ENCODE assay signal across 1 cellular context in genomic region chr7:134892002-134892693, GRCh38.
TF ChIP-seq lines count a peak whose summit lies in the region.

No MANE protein-coding gene starts in this region.

TF ChIP-seq in HepG2, 621 proteins besides CTCF, POLR2A, EP300 and RAD21 (continued from another document and continues in another):
- TF ChIP-seq ZNF616 (CRISPR knock-in tag; IDR thresholded peaks at IDR 0.05; ENCODE audit: low read depth) (no peak), ZNF597 (CRISPR knock-in tag; IDR thresholded peaks at IDR 0.05) (no peak), ZNF234 (CRISPR knock-in tag; conservative IDR thresholded peaks at IDR 0.05) (no peak), FOXA3 (CRISPR knock-in tag; IDR thresholded peaks at IDR 0.05) (peak; percentile 97), ZNF724P (CRISPR knock-in tag; IDR thresholded peaks at IDR 0.05; ENCODE audit: borderline replicate concordance) (no peak), RXRB (CRISPR knock-in tag; IDR thresholded peaks at IDR 0.05; ENCODE audit: borderline replicate concordance) (no peak; the same call in 1 of the 2 replicates), HNF4G (IDR thresholded peaks at IDR 0.05; ENCODE audit: borderline replicate concordance, low read depth, low read length) (peak; percentile 82), HNF4G (CRISPR knock-in tag; IDR thresholded peaks at IDR 0.05; ENCODE audit: borderline replicate concordance, low read depth) (0 out of 2 replicates have a peak, but pooled peaks have one; percentile 28), NR2F2 (IDR thresholded peaks at IDR 0.05; ENCODE audit: borderline replicate concordance, low read depth) (peak; percentile 73; the same call in 1 of the 2 replicates), SOX6 (IDR thresholded peaks at IDR 0.05) (no peak), SOX6 (CRISPR knock-in tag; IDR thresholded peaks at IDR 0.05) (peak; percentile 85), ZNF331 (CRISPR knock-in tag; IDR thresholded peaks at IDR 0.05) (peak; percentile 85; the same call in 1 of the 2 replicates), TEAD3 (CRISPR knock-in tag; optimal IDR thresholded peaks at IDR 0.05; ENCODE audit: borderline replicate concordance) (peak; percentile 85), ZNF543 (CRISPR knock-in tag; IDR thresholded peaks at IDR 0.05) (no peak), SAP130 (CRISPR knock-in tag; IDR thresholded peaks at IDR 0.05; ENCODE audit: low read depth) (peak; percentile 61; the same call in 1 of the 2 replicates), NCOA2 (CRISPR knock-in tag; IDR thresholded peaks at IDR 0.05) (peak; percentile 64), ZFAT (CRISPR knock-in tag; conservative IDR thresholded peaks at IDR 0.05) (no peak), PHF21A (CRISPR knock-in tag; IDR thresholded peaks at IDR 0.05) (peak; percentile 88), ZNF614 (CRISPR knock-in tag; IDR thresholded peaks at IDR 0.05; ENCODE audit: borderline replicate concordance) (0 out of 2 replicates have a peak, but pooled peaks have one; percentile 50), SMARCC2 (IDR thresholded peaks at IDR 0.05) (no peak), ZFP36 (IDR thresholded peaks at IDR 0.05; ENCODE audit: borderline replicate concordance, low read depth, low read length, partially characterized antibody) (no peak), RFX5 (IDR thresholded peaks at IDR 0.05; ENCODE audit: low read depth, low read length) (no peak), ZNF788 (CRISPR knock-in tag; IDR thresholded peaks at IDR 0.05; ENCODE audit: borderline replicate concordance) (no peak), NCOR1 (IDR thresholded peaks at IDR 0.05; ENCODE audit: borderline replicate concordance, low read length) (0 out of 2 replicates have a peak, but pooled peaks have one; percentile 46), ZSCAN29 (CRISPR knock-in tag; conservative IDR thresholded peaks at IDR 0.05) (no peak), ZNF12 (CRISPR knock-in tag; IDR thresholded peaks at IDR 0.05) (0 out of 2 replicates have a peak, but pooled peaks have one; percentile 47), TCF7L2 (IDR thresholded peaks at IDR 0.05; ENCODE audit: low read depth, low read length) (no peak), ZNF275 (CRISPR knock-in tag; IDR thresholded peaks at IDR 0.05; ENCODE audit: borderline replicate concordance) (no peak), NRL (CRISPR knock-in tag; IDR thresholded peaks at IDR 0.05; ENCODE audit: borderline replicate concordance) (no peak), MEF2D (CRISPR knock-in tag; IDR thresholded peaks at IDR 0.05) (0 out of 2 replicates have a peak, but pooled peaks have one; percentile 8), ARID4A (CRISPR knock-in tag; IDR thresholded peaks at IDR 0.05; ENCODE audit: borderline replicate concordance) (peak; percentile 61; the same call in 1 of the 2 replicates), KMT2A (CRISPR knock-in tag; IDR thresholded peaks at IDR 0.05) (peak; percentile 55; the same call in 1 of the 2 replicates), ZNF260 (CRISPR knock-in tag; IDR thresholded peaks at IDR 0.05; ENCODE audit: borderline replicate concordance, low read depth) (no peak), NFIB (CRISPR knock-in tag; IDR thresholded peaks at IDR 0.05; ENCODE audit: borderline replicate concordance) (no peak), HOXA3 (CRISPR knock-in tag; IDR thresholded peaks at IDR 0.05) (peak; percentile 41), TP53 (CRISPR knock-in tag; conservative IDR thresholded peaks at IDR 0.05) (no peak), PRMT3 (CRISPR knock-in tag; IDR thresholded peaks at IDR 0.05; ENCODE audit: borderline replicate concordance, low read depth) (0 out of 2 replicates have a peak, but pooled peaks have one; percentile 70), ZNF577 (CRISPR knock-in tag; IDR thresholded peaks at IDR 0.05; ENCODE audit: borderline replicate concordance, low read depth) (no peak), ZNF207 (IDR thresholded peaks at IDR 0.05; ENCODE audit: borderline replicate concordance) (no peak), ONECUT2 (CRISPR knock-in tag; IDR thresholded peaks at IDR 0.05) (peak; percentile 93), IRF2 (CRISPR knock-in tag; IDR thresholded peaks at IDR 0.05) (peak; percentile 21; the same call in 1 of the 2 replicates)
- TF ChIP-seq, protein P1, sequence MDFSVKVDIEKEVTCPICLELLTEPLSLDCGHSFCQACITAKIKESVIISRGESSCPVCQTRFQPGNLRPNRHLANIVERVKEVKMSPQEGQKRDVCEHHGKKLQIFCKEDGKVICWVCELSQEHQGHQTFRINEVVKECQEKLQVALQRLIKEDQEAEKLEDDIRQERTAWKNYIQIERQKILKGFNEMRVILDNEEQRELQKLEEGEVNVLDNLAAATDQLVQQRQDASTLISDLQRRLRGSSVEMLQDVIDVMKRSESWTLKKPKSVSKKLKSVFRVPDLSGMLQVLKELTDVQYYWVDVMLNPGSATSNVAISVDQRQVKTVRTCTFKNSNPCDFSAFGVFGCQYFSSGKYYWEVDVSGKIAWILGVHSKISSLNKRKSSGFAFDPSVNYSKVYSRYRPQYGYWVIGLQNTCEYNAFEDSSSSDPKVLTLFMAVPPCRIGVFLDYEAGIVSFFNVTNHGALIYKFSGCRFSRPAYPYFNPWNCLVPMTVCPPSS (IDR thresholded peaks at IDR 0.05) = no peak
- TF ChIP-seq, protein P2, sequence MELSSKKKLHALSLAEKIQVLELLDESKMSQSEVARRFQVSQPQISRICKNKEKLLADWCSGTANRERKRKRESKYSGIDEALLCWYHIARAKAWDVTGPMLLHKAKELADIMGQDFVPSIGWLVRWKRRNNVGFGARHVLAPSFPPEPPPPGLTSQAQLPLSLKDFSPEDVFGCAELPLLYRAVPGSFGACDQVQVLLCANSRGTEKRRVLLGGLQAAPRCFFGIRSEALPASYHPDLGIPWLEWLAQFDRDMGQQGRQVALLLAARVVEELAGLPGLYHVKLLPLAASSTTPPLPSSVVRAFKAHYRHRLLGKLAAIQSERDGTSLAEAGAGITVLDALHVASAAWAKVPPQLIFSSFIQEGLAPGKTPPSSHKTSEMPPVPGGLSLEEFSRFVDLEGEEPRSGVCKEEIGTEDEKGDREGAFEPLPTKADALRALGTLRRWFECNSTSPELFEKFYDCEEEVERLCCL (CRISPR knock-in tag; IDR thresholded peaks at IDR 0.05; ENCODE audit: borderline replicate concordance) = no peak
- TF ChIP-seq, protein P3, sequence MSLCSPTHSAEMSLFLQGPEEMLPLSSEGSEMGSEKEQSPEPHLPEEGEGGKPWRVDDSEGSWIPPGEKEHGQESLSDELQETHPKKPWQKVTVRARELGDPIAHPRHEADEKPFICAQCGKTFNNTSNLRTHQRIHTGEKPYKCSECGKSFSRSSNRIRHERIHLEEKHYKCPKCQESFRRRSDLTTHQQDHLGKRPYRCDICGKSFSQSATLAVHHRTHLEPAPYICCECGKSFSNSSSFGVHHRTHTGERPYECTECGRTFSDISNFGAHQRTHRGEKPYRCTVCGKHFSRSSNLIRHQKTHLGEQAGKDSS (CRISPR knock-in tag; IDR thresholded peaks at IDR 0.05; ENCODE audit: borderline replicate concordance, low read depth) = no peak
- TF ChIP-seq, protein P4, sequence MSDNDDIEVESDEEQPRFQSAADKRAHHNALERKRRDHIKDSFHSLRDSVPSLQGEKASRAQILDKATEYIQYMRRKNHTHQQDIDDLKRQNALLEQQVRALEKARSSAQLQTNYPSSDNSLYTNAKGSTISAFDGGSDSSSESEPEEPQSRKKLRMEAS (IDR thresholded peaks at IDR 0.05) = no peak
- TF ChIP-seq, protein P5, sequence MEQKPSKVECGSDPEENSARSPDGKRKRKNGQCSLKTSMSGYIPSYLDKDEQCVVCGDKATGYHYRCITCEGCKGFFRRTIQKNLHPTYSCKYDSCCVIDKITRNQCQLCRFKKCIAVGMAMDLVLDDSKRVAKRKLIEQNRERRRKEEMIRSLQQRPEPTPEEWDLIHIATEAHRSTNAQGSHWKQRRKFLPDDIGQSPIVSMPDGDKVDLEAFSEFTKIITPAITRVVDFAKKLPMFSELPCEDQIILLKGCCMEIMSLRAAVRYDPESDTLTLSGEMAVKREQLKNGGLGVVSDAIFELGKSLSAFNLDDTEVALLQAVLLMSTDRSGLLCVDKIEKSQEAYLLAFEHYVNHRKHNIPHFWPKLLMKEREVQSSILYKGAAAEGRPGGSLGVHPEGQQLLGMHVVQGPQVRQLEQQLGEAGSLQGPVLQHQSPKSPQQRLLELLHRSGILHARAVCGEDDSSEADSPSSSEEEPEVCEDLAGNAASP (CRISPR knock-in tag; IDR thresholded peaks at IDR 0.05; ENCODE audit: borderline replicate concordance) = peak; percentile 74
- TF ChIP-seq, protein P6, sequence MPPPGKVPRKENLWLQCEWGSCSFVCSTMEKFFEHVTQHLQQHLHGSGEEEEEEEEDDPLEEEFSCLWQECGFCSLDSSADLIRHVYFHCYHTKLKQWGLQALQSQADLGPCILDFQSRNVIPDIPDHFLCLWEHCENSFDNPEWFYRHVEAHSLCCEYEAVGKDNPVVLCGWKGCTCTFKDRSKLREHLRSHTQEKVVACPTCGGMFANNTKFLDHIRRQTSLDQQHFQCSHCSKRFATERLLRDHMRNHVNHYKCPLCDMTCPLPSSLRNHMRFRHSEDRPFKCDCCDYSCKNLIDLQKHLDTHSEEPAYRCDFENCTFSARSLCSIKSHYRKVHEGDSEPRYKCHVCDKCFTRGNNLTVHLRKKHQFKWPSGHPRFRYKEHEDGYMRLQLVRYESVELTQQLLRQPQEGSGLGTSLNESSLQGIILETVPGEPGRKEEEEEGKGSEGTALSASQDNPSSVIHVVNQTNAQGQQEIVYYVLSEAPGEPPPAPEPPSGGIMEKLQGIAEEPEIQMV (CRISPR knock-in tag; IDR thresholded peaks at IDR 0.05; ENCODE audit: low read depth) = no peak
- TF ChIP-seq, protein P7, sequence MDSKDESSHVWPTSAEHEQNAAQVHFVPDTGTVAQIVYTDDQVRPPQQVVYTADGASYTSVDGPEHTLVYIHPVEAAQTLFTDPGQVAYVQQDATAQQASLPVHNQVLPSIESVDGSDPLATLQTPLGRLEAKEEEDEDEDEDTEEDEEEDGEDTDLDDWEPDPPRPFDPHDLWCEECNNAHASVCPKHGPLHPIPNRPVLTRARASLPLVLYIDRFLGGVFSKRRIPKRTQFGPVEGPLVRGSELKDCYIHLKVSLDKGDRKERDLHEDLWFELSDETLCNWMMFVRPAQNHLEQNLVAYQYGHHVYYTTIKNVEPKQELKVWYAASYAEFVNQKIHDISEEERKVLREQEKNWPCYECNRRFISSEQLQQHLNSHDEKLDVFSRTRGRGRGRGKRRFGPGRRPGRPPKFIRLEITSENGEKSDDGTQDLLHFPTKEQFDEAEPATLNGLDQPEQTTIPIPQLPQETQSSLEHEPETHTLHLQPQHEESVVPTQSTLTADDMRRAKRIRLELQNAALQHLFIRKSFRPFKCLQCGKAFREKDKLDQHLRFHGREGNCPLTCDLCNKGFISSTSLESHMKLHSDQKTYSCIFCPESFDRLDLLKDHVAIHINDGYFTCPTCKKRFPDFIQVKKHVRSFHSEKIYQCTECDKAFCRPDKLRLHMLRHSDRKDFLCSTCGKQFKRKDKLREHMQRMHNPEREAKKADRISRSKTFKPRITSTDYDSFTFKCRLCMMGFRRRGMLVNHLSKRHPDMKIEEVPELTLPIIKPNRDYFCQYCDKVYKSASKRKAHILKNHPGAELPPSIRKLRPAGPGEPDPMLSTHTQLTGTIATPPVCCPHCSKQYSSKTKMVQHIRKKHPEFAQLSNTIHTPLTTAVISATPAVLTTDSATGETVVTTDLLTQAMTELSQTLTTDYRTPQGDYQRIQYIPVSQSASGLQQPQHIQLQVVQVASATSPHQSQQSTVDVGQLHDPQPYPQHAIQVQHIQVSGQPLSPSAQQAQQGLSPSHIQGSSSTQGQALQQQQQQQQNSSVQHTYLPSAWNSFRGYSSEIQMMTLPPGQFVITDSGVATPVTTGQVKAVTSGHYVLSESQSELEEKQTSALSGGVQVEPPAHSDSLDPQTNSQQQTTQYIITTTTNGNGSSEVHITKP (CRISPR knock-in tag; IDR thresholded peaks at IDR 0.05; ENCODE audit: low read depth) = peak; percentile 77; the same call in 1 of the 2 replicates
